Comparison of ENCODE assay signal across 27 cellular contexts in genomic region chr2:17688600-17688999, GRCh38.
"Had no signal": no experiment of that assay in that cellular context is flagged by ENCODE, and none has a peak within 500 bp of the region (broad histone marks: within the 10 kb centered on the region; RNA-seq: fewer than 3 reads in every experiment).

No MANE protein-coding gene starts in this region.

- H3K4me1 ChIP-seq: colonic mucosa, esophagus squamous epithelium, gastrocnemius medialis, heart right ventricle, left ventricle myocardium inferior had no signal

- H3K4me3 Mint-ChIP-seq: dendritic cell treated with granulocyte-macrophage colony-stimulating factor and Interleukin-4, amounts not matched to agents 40 ng/mL and 50 ng/mL, for 4 days; effector memory CD8-positive, alpha-beta T cell; endodermal cell; memory B cell; naive thymus-derived CD4-positive, alpha-beta T cell had no signal

- H3K9me3 ChIP-seq: colonic mucosa, esophagus squamous epithelium, gastrocnemius medialis had no signal

- H3K9me3 Mint-ChIP-seq: dendritic cell treated with granulocyte-macrophage colony-stimulating factor and Interleukin-4, amounts not matched to agents 40 ng/mL and 50 ng/mL, for 4 days; effector memory CD8-positive, alpha-beta T cell; memory B cell had no signal

- H3K27ac Mint-ChIP-seq: dendritic cell treated with granulocyte-macrophage colony-stimulating factor and Interleukin-4, amounts not matched to agents 40 ng/mL and 50 ng/mL, for 4 days; effector memory CD8-positive, alpha-beta T cell; endodermal cell; memory B cell; naive thymus-derived CD4-positive, alpha-beta T cell had no signal

- H3K4me1 Mint-ChIP-seq: endodermal cell; naive thymus-derived CD4-positive, alpha-beta T cell had no signal

- DNase-seq: colonic mucosa; cortex of kidney; effector CD8-positive, alpha-beta T cell; effector memory CD8-positive, alpha-beta T cell; endodermal cell; erythroblast; esophagus squamous epithelium; foreskin melanocyte; gastrocnemius medialis; glutamatergic neuron; head of caudate nucleus; heart right ventricle; hippocampal formation; left cardiac atrium; left ventricle myocardium inferior; mammary epithelial cell; mesendoderm; midbrain; naive thymus-derived CD4-positive, alpha-beta T cell had no signal

- H3K27me3 ChIP-seq: colonic mucosa, esophagus squamous epithelium, gastrocnemius medialis, heart right ventricle had no signal

- FAIRE-seq: endometrium, islet of Langerhans, keratinocyte had no signal

- H3K27ac ChIP-seq: colonic mucosa, epithelial cell of prostate, esophagus squamous epithelium, gastrocnemius medialis, heart right ventricle, left ventricle myocardium inferior had no signal

- H3K27me3 Mint-ChIP-seq: dendritic cell treated with granulocyte-macrophage colony-stimulating factor and Interleukin-4, amounts not matched to agents 40 ng/mL and 50 ng/mL, for 4 days; effector memory CD8-positive, alpha-beta T cell; memory B cell; naive thymus-derived CD4-positive, alpha-beta T cell had no signal

- ATAC-seq: effector memory CD8-positive, alpha-beta T cell; esophagus mucosa; gastrocnemius medialis; heart right ventricle; left cardiac atrium; naive thymus-derived CD4-positive, alpha-beta T cell had no signal

- H3K4me3 ChIP-seq: colonic mucosa, esophagus squamous epithelium, gastrocnemius medialis, heart right ventricle, left ventricle myocardium inferior, lung had no signal
